ENCODE assay signal across 26 cellular contexts in genomic region chr1:95653598-95653997, GRCh38.
"Had no signal": no experiment of that assay in that cellular context is flagged by ENCODE, and none has a peak within 500 bp of the region (broad histone marks: within the 10 kb centered on the region; RNA-seq: fewer than 3 reads in every experiment).

No MANE protein-coding gene starts in this region.

- DNase-seq: activated CD4-positive, alpha-beta T cell treated with anti-CD3 and anti-CD28 coated beads for 4 hours; activated CD4-positive, alpha-beta T cell treated with anti-CD3 and anti-CD28 coated beads, Interleukin-2, amount 50 U/mL, for 48 hours; activated CD4-positive, CD25-positive, alpha-beta regulatory T cell; activated CD8-positive, alpha-beta memory T cell treated with anti-CD3 and anti-CD28 coated beads, Interleukin-2, amount 50 U/mL, for 48 hours; activated naive CD4-positive, alpha-beta T cell; activated naive CD8-positive, alpha-beta T cell treated with anti-CD3 and anti-CD28 coated beads for 36 hours; activated T-cell treated with anti-CD3 and anti-CD28 coated beads, Interleukin-2, amount 50 U/mL, for 4 hours; heart left ventricle; left ventricle myocardium superior; mammary epithelial cell; midbrain; natural killer cell; pancreas; right cardiac atrium; stimulated activated CD4-positive, alpha-beta T cell treated with anti-CD3 and anti-CD28 coated beads, Interleukin-12 subunit alpha, Interleukin-12 subunit beta, amount 100 ng/mL, for 4 hours; stimulated activated CD4-positive, alpha-beta T cell treated with anti-CD3 and anti-CD28 coated beads, Interleukin-4, amount 100 ng/mL, for 4 hours; stimulated activated naive CD8-positive, alpha-beta T cell treated with anti-CD3 and anti-CD28 coated beads, Interleukin-15, Interleukin-2, amounts not matched to agents 100 U/mL and 50 U/mL, for 24 hours; T-helper 17 cell; upper lobe of right lung had no signal

- H3K27ac Mint-ChIP-seq: activated naive CD8-positive, alpha-beta T cell treated with anti-CD3 and anti-CD28 coated beads for 36 hours; activated T-helper 2 cell treated with anti-CD3 and anti-CD28 coated beads, Interferon-gamma antibody, Interleukin-2, Interleukin-4, amounts not matched to agents 10 μg/mL and 5 μg/mL and 100 μg/mL, durations not matched to agents 14 hours and 24 hours and 36 hours; natural killer cell; T-helper 17 cell had no signal

- H3K9me3 ChIP-seq: breast epithelium, gastroesophageal sphincter, heart left ventricle, pancreas, upper lobe of right lung had no signal

- H3K36me3 ChIP-seq: breast epithelium, gastroesophageal sphincter, heart left ventricle, neutrophil, pancreas, upper lobe of right lung had no signal

- H3K27me3 ChIP-seq: breast epithelium, gastroesophageal sphincter, heart left ventricle, neutrophil, pancreas, upper lobe of right lung had no signal

- H3K36me3 Mint-ChIP-seq: activated naive CD8-positive, alpha-beta T cell treated with anti-CD3 and anti-CD28 coated beads for 36 hours; natural killer cell had no signal

- H3K27me3 Mint-ChIP-seq: activated naive CD8-positive, alpha-beta T cell treated with anti-CD3 and anti-CD28 coated beads for 36 hours; central memory CD8-positive, alpha-beta T cell; T-helper 17 cell had no signal

- H3K4me1 ChIP-seq: breast epithelium, gastroesophageal sphincter, heart left ventricle, pancreas, upper lobe of right lung had no signal

- H3K4me3 Mint-ChIP-seq: activated naive CD8-positive, alpha-beta T cell treated with anti-CD3 and anti-CD28 coated beads for 36 hours; activated T-cell treated with anti-CD3 and anti-CD28 coated beads, Interleukin-2, amount 50 U/mL, for 4 hours; central memory CD8-positive, alpha-beta T cell; natural killer cell; T-helper 17 cell had no signal

- H3K4me1 Mint-ChIP-seq: activated naive CD8-positive, alpha-beta T cell treated with anti-CD3 and anti-CD28 coated beads for 36 hours; central memory CD8-positive, alpha-beta T cell; natural killer cell; T-helper 17 cell had no signal

- H3K4me3 ChIP-seq: breast epithelium, coronary artery, gastroesophageal sphincter, heart left ventricle, pancreas, upper lobe of right lung had no signal

- H3K27ac ChIP-seq: breast epithelium, coronary artery, epithelial cell of prostate, gastroesophageal sphincter, heart left ventricle, neutrophil, pancreas, upper lobe of right lung had no signal

- ATAC-seq: activated T-cell treated with anti-CD3 and anti-CD28 coated beads, Interleukin-2, amount 50 U/mL, for 4 hours; gastroesophageal sphincter; heart left ventricle; left ventricle myocardium superior; natural killer cell; pancreas; right cardiac atrium; stimulated activated naive CD8-positive, alpha-beta T cell treated with anti-CD3 and anti-CD28 coated beads, Interleukin-15, Interleukin-2, amounts not matched to agents 100 U/mL and 50 U/mL, for 24 hours; T-helper 17 cell; upper lobe of right lung had no signal
